Comparison of ENCODE assay signal across 18 cellular contexts in the genomic region with DNA sequence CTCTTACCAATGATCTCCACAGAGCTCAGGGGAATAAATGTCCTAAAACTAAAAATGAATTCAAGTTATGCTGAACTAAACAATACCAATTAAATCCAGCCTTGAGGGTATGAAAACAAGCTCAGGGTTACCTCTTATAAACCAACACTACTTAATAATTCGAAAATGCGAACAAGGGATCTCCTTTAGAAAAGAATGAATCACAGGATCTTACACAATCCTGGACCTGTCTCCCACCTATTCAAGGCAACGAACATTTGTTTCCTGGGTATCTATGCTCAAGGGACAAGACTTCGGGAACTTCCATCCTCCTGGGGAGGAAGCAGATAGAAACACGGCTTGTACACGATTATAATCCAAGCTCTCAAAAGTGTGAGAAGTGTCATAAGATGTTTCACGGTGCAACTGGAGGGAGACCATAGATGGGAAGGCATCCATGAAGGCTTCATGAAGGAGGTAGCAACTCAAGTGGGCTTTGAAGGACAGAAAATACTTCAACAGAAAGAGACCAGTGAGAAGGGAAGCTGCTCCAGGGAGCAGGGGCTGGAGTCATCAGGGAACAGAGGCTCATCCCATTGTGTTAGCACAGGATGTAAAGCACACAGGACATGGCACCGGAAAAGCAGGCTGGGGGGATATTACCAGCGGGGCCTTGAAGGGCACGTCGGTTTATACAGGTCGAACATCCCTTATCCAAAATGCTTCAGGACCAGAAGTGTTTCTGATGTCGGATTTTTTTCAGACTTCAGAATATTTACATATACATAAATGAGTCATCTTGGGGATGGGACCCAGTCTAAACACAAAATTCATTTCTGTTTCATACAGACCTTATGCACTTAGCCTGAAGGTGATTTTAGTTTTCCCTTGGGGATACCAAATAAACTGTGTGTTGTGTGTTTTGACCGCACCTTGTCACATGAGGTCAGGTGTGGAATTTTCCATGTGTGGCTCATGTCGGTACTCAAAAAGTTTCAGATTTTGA.
A peak's percentile ranks its signal among the peaks of the same experiment; 100 is the strongest.
DNase-seq lines count a peak whose midpoint lies in the region; ATAC-seq, FAIRE-seq and TF ChIP-seq lines count a peak whose summit lies in the region.
"Had no signal": no experiment of that assay in that cellular context is flagged by ENCODE, and none has a peak within 500 bp of the region (broad histone marks: within the 10 kb centered on the region; RNA-seq: fewer than 3 reads in every experiment).

No MANE protein-coding gene starts in this region.

- H3K27ac ChIP-seq in H9 (ENCODE audit: insufficient read length, low read depth, low read length) (no peak overlapping the region), RWPE2 (ENCODE audit: poor library complexity, severe bottlenecking) (peak overlapping the region; percentile 31), kidney (ENCODE audit: low read depth in 2 of 2, low read length in 2 of 2) (no peak overlapping the region)
- H3K27ac ChIP-seq: upper lobe of right lung, VCaP had no signal

- H3K4me1 ChIP-seq in H9 (ENCODE audit: insufficient read depth, low read length) (peaks cover 22% of the 10 kb centered on the region), RWPE2 (ENCODE audit: insufficient read depth, poor library complexity, severe bottlenecking) (peaks cover 17% of the 10 kb centered on the region), kidney (ENCODE audit: control insufficient read depth in 1 of 2, insufficient read depth in 1 of 2, low read depth in 1 of 2, low read length in 2 of 2) (peaks cover 0 to 10% of the 10 kb centered on the region in 2 donors)
- H3K4me1 ChIP-seq: upper lobe of right lung had no signal

- H3K18ac ChIP-seq in H9 (ENCODE audit: insufficient read length, low read depth, low read length): no peak overlapping the region

- H3K4me1 Mint-ChIP-seq in H9: peaks cover 44 to 50% of the 10 kb centered on the region in 2 experiments

- no peak overlapping the region for H2BK120ac ChIP-seq in H9 (ENCODE audit: low read depth, low read length, poor library complexity, severe bottlenecking)

- H2BK12ac ChIP-seq in H9 (ENCODE audit: insufficient read length, low read depth, low read length): no peak overlapping the region

- no peak overlapping the region for H2BK15ac ChIP-seq in H9 (ENCODE audit: low read depth, low read length)

- no peak overlapping the region for H3T11ph ChIP-seq in H9 (ENCODE audit: low read length)

- ATAC-seq in RWPE2 (ENCODE audit: low read depth): peak; percentile 36; the same call in 1 of the 3 replicates
- ATAC-seq: HCT116, natural killer cell, upper lobe of right lung had no signal

- H3K23me2 ChIP-seq in H9 (ENCODE audit: insufficient read length, low read depth, low read length, poor library complexity, severe bottlenecking): no peaks in the 10 kb centered on the region

- H3K27me3 Mint-ChIP-seq in H9 (ENCODE audit: low read depth): peaks cover 15% of the 10 kb centered on the region

- peak overlapping the region in 2 of 3 experiments; percentile 3 to 16; a peak in 4 of 7 replicates for H3K27ac Mint-ChIP-seq in H9

- H3K9ac ChIP-seq in H9 (ENCODE audit: extremely low read depth, insufficient read length, low read length): no peak overlapping the region
- no peak overlapping the region for H3K9ac ChIP-seq in kidney (ENCODE audit: low read length in 2 of 2)

- H3K9me3 Mint-ChIP-seq in H9: no peaks in the 10 kb centered on the region
- H3K9me3 Mint-ChIP-seq: natural killer cell had no signal

- H3K27me3 ChIP-seq in H9 (ENCODE audit: insufficient read depth, low read length): no peaks in the 10 kb centered on the region
- H3K27me3 ChIP-seq in RWPE2 (ENCODE audit: insufficient read depth, poor library complexity, severe bottlenecking): no peaks in the 10 kb centered on the region
- H3K27me3 ChIP-seq: spleen, upper lobe of right lung had no signal

- H4K91ac ChIP-seq in H9 (ENCODE audit: insufficient read length, low read depth, low read length): no peak overlapping the region

- H3K4me3 Mint-ChIP-seq in H9: no peak overlapping the region
- H3K4me3 Mint-ChIP-seq: natural killer cell had no signal

- no peak overlapping the region for H4K5ac ChIP-seq in H9 (ENCODE audit: insufficient read length, low read depth, low read length)

- intact Hi-C loops in kidney (cut with DNase I): no loop called here

- peaks cover 1% of the 10 kb centered on the region; the same call in 1 of the 2 replicates for H3K79me2 ChIP-seq in H9 (ENCODE audit: insufficient read depth, low read length)

- no peak overlapping the region for H3K4me3 ChIP-seq in GM12865 (ENCODE audit: low read depth, low read length)
- H3K4me3 ChIP-seq in RWPE2 (ENCODE audit: severe bottlenecking): no peak overlapping the region
- no peak overlapping the region for H3K4me3 ChIP-seq in kidney (ENCODE audit: low read length in 2 of 2)
- H3K4me3 ChIP-seq: spleen, upper lobe of right lung had no signal

- H3K56ac ChIP-seq in H9 (ENCODE audit: insufficient read length, low read depth, low read length): no peak overlapping the region

- no peak overlapping the region for H4K8ac ChIP-seq in H9 (replicated peaks; ENCODE audit: insufficient read length, low read depth, low read length)

- H3K79me1 ChIP-seq in H9 (ENCODE audit: insufficient read depth, low read depth, low read length, poor library complexity, severe bottlenecking): no peaks in the 10 kb centered on the region

- no peak overlapping the region for H3K4me2 ChIP-seq in H9 (ENCODE audit: insufficient read depth, insufficient read length, low read length)

- no CpG with 5 or more reads among the region's 15 CpGs for WGBS in H9 (ENCODE audit: extremely low coverage, insufficient read length, low lambda C conversion rate)

- no peak overlapping the region for H3K4ac ChIP-seq in H9 (ENCODE audit: low read depth, low read length)

- no peaks in the 10 kb centered on the region for H4K20me1 ChIP-seq in H9 (ENCODE audit: control insufficient read depth, insufficient read depth, insufficient read length)

- no peak for FAIRE-seq in kidney (lab: Jason Lieb, UNC)

- H3K9me3 ChIP-seq in H9 (ENCODE audit: control insufficient read depth, low read depth, low read length) (no peaks in the 10 kb centered on the region), RWPE2 (ENCODE audit: severe bottlenecking) (no peaks in the 10 kb centered on the region), kidney (ENCODE audit: control insufficient read depth in 1 of 2, low read length in 2 of 2) (no peaks in the 10 kb centered on the region)
- H3K9me3 ChIP-seq: spleen, upper lobe of right lung had no signal

- H3K36me3 ChIP-seq in RWPE2 (ENCODE audit: low read depth): no peaks in the 10 kb centered on the region; the same call in 1 of the 2 replicates
- no peaks in the 10 kb centered on the region for H3K36me3 ChIP-seq in kidney (ENCODE audit: control insufficient read depth in 1 of 2, insufficient read depth in 2 of 2, low read length in 2 of 2)
- H3K36me3 ChIP-seq: upper lobe of right lung had no signal

- H3K14ac ChIP-seq in H9 (ENCODE audit: insufficient read depth, low read length): no peak overlapping the region

- no peak overlapping the region for H2BK5ac ChIP-seq in H9 (ENCODE audit: insufficient read length, low read length)

- no peak overlapping the region for H2AFZ ChIP-seq in H9 (ENCODE audit: low read length)

- DNase-seq in GM12865 (ENCODE audit: low read depth): peak; percentile 74
- DNase-seq in H9: no peak
- no peak for DNase-seq in RWPE2 (ENCODE audit: low spot score)
- DNase-seq in kidney: peak; percentile 26
- DNase-seq in NCI-H524 treated with DMSO at 0.1 percent for 48 hours (lab: John Stamatoyannopoulos, UW): no peak
- DNase-seq in NCI-H1417 treated with DMSO at 0.1 percent for 48 hours (lab: John Stamatoyannopoulos, UW): no peak
- no peak for DNase-seq in ureter (ENCODE audit: low spot score)
- no peak for DNase-seq in COR-L47 (lab: John Stamatoyannopoulos, UW)
- DNase-seq: activated T-cell treated with anti-CD3 and anti-CD28 coated beads for 4 hours, islet precursor cell, natural killer cell, NCI-H1048, NCI-H526, SIG-M5, spleen, upper lobe of right lung had no signal

- H2AK5ac ChIP-seq in H9 (ENCODE audit: insufficient read length, low read length): no peak overlapping the region

- H2BK20ac ChIP-seq in H9 (ENCODE audit: low read depth, low read length, poor library complexity, severe bottlenecking): no peak overlapping the region

- peaks cover 42 to 70% (median 42%) of the 10 kb centered on the region in 3 experiments for H3K36me3 Mint-ChIP-seq in H9 (ENCODE audit: insufficient read depth in 1 of 3, low read depth in 3 of 3)

- no peak overlapping the region for H3K23ac ChIP-seq in H9 (ENCODE audit: insufficient read length, low read depth, low read length)

- TF ChIP-seq CTCF in GM12865 (IDR thresholded peaks at IDR 0.05; ENCODE audit: insufficient read depth, low read depth, low read length, missing control alignments) (no peak), H9 (conservative IDR thresholded peaks at IDR 0.05) (no peak), RWPE2 (IDR thresholded peaks at IDR 0.05; ENCODE audit: poor library complexity, severe bottlenecking) (no peak), kidney (IDR thresholded peaks at IDR 0.05; ENCODE audit: borderline replicate concordance, extremely low read depth, insufficient read depth) (no peak)

Comparison
In these comparisons a context has a peak if more than half of its experiments do, and no peak if none do; other contexts are left out.
1. DNase-seq: peak in GM12865 (single experiment) and kidney (single experiment); none in H9 (single experiment), RWPE2 (single experiment), NCI-H524 treated with DMSO at 0.1 percent for 48 hours (single experiment), NCI-H1417 treated with DMSO at 0.1 percent for 48 hours (single experiment), ureter (single experiment) and COR-L47 (single experiment).